Comparison of ENCODE assay signal across 12 cellular contexts in the genomic region with DNA sequence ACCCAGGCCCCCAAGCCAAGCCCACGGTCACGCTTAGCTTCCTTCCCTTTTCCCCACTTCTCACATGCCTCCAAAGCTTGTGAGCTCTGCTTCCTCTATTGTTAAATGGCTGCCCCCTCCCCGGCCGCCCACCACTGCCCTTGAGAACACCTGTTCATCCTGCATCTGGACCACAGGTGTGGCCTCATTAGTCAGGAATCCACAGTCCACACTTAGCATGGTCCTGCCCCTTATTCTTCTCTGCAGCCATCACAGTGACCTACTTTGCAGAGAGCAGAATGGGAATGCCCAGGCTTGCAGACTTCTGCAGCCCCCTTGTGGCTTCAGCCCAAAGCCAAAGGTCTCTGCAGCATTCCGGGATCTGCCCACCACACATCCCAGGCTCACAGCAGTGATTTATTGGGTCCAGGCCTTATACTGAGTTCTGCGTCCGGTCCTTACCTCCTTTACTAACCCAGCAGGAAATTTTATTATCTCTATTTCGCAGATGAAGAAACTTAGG.
A peak's percentile ranks its signal among the peaks of the same experiment; 100 is the strongest.
DNase-seq lines count a peak whose midpoint lies in the region; ATAC-seq and TF ChIP-seq lines count a peak whose summit lies in the region.
"Had no signal": no experiment of that assay in that cellular context is flagged by ENCODE, and none has a peak within 500 bp of the region (broad histone marks: within the 10 kb centered on the region; RNA-seq: fewer than 3 reads in every experiment).

No MANE protein-coding gene starts in this region.

- H3K4me3 ChIP-seq in HEK293 (ENCODE audit: low read depth, low read length) (no peak overlapping the region), smooth muscle cell (no peak overlapping the region)
- H3K4me3 ChIP-seq: mucosa of descending colon had no signal

- no peak overlapping the region for H2AFZ ChIP-seq in smooth muscle cell (ENCODE audit: low read depth)

- H3K4me1 ChIP-seq in HEK293 (ENCODE audit: control insufficient read depth, insufficient read depth, low read length) (no peaks in the 10 kb centered on the region), smooth muscle cell (ENCODE audit: low read depth) (peaks cover 8% of the 10 kb centered on the region)

- H3K9me3 ChIP-seq in HEK293 (ENCODE audit: control insufficient read depth, insufficient read depth, low read depth, low read length) (no peaks in the 10 kb centered on the region), smooth muscle cell (replicated peaks; ENCODE audit: low read depth) (no peaks in the 10 kb centered on the region)
- H3K9me3 ChIP-seq: mucosa of descending colon had no signal

- peaks cover 7% of the 10 kb centered on the region for H3F3A ChIP-seq in smooth muscle cell (ENCODE audit: low read depth)

- POLR2A ChIA-PET in HEK293 (lab: Yijun Ruan, JAX) = no interaction called here

- no peak overlapping the region for H3K4me2 ChIP-seq in smooth muscle cell
- H3K4me2 ChIP-seq: KMS-11 had no signal

- DNase-seq in UCSD-AML1 (lab: John Stamatoyannopoulos, UW; ENCODE audit: unreplicated experiment) (peak; percentile 39), iPS-NIHi7 (ENCODE audit: extremely low spot score) (peak; percentile 72), smooth muscle cell (lab: John Stamatoyannopoulos, UW; ENCODE audit: unreplicated experiment) (no peak), NCI-H2227 treated with DMSO at 0.1 percent for 48 hours (lab: John Stamatoyannopoulos, UW) (no peak), COLO829 (ENCODE audit: low spot score) (no peak)
- DNase-seq: activated CD4-positive, alpha-beta memory T cell treated with anti-CD3 and anti-CD28 coated beads for 36 hours; CD4-positive, alpha-beta memory T cell; NCI-H2081 had no signal

- 58% methylated on average over 8 of the region's 8 CpGs for WGBS in smooth muscle cell (ENCODE audit: low lambda C conversion rate)

- no peaks in the 10 kb centered on the region for H3K27me3 ChIP-seq in smooth muscle cell (ENCODE audit: low read depth)

- CTCF ChIA-PET in HEK293 (lab: Yijun Ruan, JAX) = interaction anchor here (0.8 to 1.3 kb wide), 4 partner anchors 15 to 67 kb away, joined by 3 to 8 read pairs (median 4); a partner anchor contains a TSS

- no peak overlapping the region for H3K27ac ChIP-seq in HEK293 (ENCODE audit: extremely low read depth, low read depth, low read length)
- no peak overlapping the region for H3K27ac ChIP-seq in smooth muscle cell (ENCODE audit: low read depth)
- H3K27ac ChIP-seq: KMS-11 had no signal

- H3K36me3 ChIP-seq in HEK293 (ENCODE audit: control insufficient read depth in 2 of 2, insufficient read depth in 1 of 2, low read length in 2 of 2) (no peaks in the 10 kb centered on the region), smooth muscle cell (ENCODE audit: low read depth) (no peaks in the 10 kb centered on the region)

- peaks cover 3% of the 10 kb centered on the region for H3K79me2 ChIP-seq in smooth muscle cell (ENCODE audit: low read depth)

- H4K20me1 ChIP-seq in smooth muscle cell (ENCODE audit: low read depth) = no peaks in the 10 kb centered on the region

- 0 out of 2 replicates have a peak, but pooled peaks have one; percentile 28 for TF ChIP-seq CTCF in HEK293 (tag by site-specific recombination; IDR thresholded peaks at IDR 0.05)
- TF ChIP-seq CTCF in smooth muscle cell (IDR thresholded peaks at IDR 0.05; ENCODE audit: borderline replicate concordance, insufficient read depth, poor library complexity, severe bottlenecking) = peak; percentile 8

- no peak overlapping the region for H3K9ac ChIP-seq in smooth muscle cell (ENCODE audit: low read depth)
- H3K9ac ChIP-seq: KMS-11 had no signal

- ATAC-seq in GM18873 (IDR thresholded peaks at IDR 0.05; ENCODE audit: low FRiP score, unreplicated experiment) = no peak
- ATAC-seq: mucosa of descending colon had no signal

TF ChIP-seq in HEK293, 187 proteins besides CTCF, POLR2A, EP300 and RAD21:
- no peak for TF ChIP-seq ZNF138 (tag by site-specific recombination; IDR thresholded peaks at IDR 0.05; ENCODE audit: borderline replicate concordance)
- TF ChIP-seq, protein P1, sequence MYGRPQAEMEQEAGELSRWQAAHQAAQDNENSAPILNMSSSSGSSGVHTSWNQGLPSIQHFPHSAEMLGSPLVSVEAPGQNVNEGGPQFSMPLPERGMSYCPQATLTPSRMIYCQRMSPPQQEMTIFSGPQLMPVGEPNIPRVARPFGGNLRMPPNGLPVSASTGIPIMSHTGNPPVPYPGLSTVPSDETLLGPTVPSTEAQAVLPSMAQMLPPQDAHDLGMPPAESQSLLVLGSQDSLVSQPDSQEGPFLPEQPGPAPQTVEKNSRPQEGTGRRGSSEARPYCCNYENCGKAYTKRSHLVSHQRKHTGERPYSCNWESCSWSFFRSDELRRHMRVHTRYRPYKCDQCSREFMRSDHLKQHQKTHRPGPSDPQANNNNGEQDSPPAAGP (tag by site-specific recombination; IDR thresholded peaks at IDR 0.05) = no peak
- TF ChIP-seq, protein P2, sequence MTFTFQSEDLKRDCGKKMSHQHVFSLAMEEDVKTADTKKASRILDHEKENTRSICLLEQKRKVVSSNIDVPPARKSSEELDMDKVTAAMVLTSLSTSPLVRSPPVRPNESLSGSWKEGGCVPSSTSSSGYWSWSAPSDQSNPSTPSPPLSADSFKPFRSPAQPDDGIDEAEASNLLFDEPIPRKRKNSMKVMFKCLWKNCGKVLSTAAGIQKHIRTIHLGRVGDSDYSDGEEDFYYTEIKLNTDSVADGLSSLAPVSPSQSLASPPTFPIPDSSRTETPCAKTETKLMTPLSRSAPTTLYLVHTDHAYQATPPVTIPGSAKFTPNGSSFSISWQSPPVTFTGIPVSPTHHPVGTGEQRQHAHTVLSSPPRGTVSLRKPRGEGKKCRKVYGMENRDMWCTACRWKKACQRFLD (tag by site-specific recombination; IDR thresholded peaks at IDR 0.05) = no peak
- TF ChIP-seq ZNF664 (tag by site-specific recombination; IDR thresholded peaks at IDR 0.05) = no peak
- no peak for TF ChIP-seq ZNF747 (tag by site-specific recombination; IDR thresholded peaks at IDR 0.05)
- TF ChIP-seq ZNF585B (tag by site-specific recombination; IDR thresholded peaks at IDR 0.05) = no peak
- TF ChIP-seq ZNF561 (tag by site-specific recombination; IDR thresholded peaks at IDR 0.05; ENCODE audit: borderline replicate concordance) = no peak

Comparison
In these comparisons a context has a peak if more than half of its experiments do, and no peak if none do; other contexts are left out.
1. DNase-seq: peak in UCSD-AML1 (single experiment) and iPS-NIHi7 (single experiment); none in smooth muscle cell (single experiment), NCI-H2227 treated with DMSO at 0.1 percent for 48 hours (single experiment) and COLO829 (single experiment).